ENCODE assay signal across 11 cellular contexts in genomic region chr6:57048577-57048976, GRCh38. TPM values are rescaled to one million over a fixed set of nuclear protein-coding genes. Genes with fewer than 3 reads are reported as not detected.
DNase-seq lines count a peak whose midpoint lies in the region; TF ChIP-seq lines count a peak whose summit lies in the region.
"Had no signal": no experiment of that assay in that cellular context is flagged by ENCODE, and none has a peak within 500 bp of the region (broad histone marks: within the 10 kb centered on the region; RNA-seq: fewer than 3 reads in every experiment).

No MANE protein-coding gene starts in this region.

- no peak for TF ChIP-seq CTCF in MCF 10A (IDR thresholded peaks at IDR 0.05; ENCODE audit: unreplicated experiment)
- no peak for TF ChIP-seq CTCF in breast epithelium (IDR thresholded peaks at IDR 0.05)
- TF ChIP-seq CTCF in type B pancreatic cell (conservative IDR thresholded peaks at IDR 0.05), result no peak

- no peak overlapping the region for H3K4me3 ChIP-seq in breast epithelium

- H3K27me3 Mint-ChIP-seq in MCF 10A (ENCODE audit: insufficient read depth, unreplicated experiment) (peaks cover 5% of the 10 kb centered on the region), type B pancreatic cell (peaks cover 7% of the 10 kb centered on the region)

- no peaks in the 10 kb centered on the region for H3K36me3 ChIP-seq in breast epithelium

- H3K36me3 Mint-ChIP-seq in MCF 10A (ENCODE audit: insufficient read depth, unreplicated experiment) (peaks cover 54% of the 10 kb centered on the region), type B pancreatic cell (peaks cover 30% of the 10 kb centered on the region)

- peak; percentile 5 for DNase-seq in MCF 10A (ENCODE audit: unreplicated experiment)
- no peak for DNase-seq in breast epithelium (ENCODE audit: low spot score in 2 of 2)
- peak; percentile 10 for DNase-seq in RPMI7951 (ENCODE audit: low read depth)
- peak; percentile 10 to 58 for DNase-seq in erythroblast (lab: John Stamatoyannopoulos, UW)
- DNase-seq in type B pancreatic cell (ENCODE audit: extremely low spot score, unreplicated experiment), result no peak
- no peak for DNase-seq in dermis blood vessel endothelial cell
- DNase-seq in activated CD8-positive, alpha-beta memory T cell treated with anti-CD3 and anti-CD28 coated beads for 24 hours, result no peak
- DNase-seq in activated gamma-delta T cell treated with Interleukin-2 at 50 U/mL for 16 hours, result no peak
- DNase-seq: COR-L47; effector CD4-positive, alpha-beta T cell; left cardiac atrium had no signal

- intact Hi-C loops in MCF 10A (cut with micrococcal nuclease) (no loop called here), breast epithelium (cut with DNase I; ENCODE audit: low total_unique reads) (no loop called here)

- CTCF ChIA-PET in MCF 10A (lab: Yijun Ruan, JAX), result no interaction called here

- H3K27ac Mint-ChIP-seq in MCF 10A (ENCODE audit: low read depth, unreplicated experiment) (peak overlapping the region; percentile 13), type B pancreatic cell (no peak overlapping the region)

- H3K9me3 ChIP-seq in breast epithelium, result no peaks in the 10 kb centered on the region

- no peaks in the 10 kb centered on the region for H3K9me3 Mint-ChIP-seq in MCF 10A (ENCODE audit: unreplicated experiment)
- H3K9me3 Mint-ChIP-seq in type B pancreatic cell, result no peaks in the 10 kb centered on the region

- BruUV-seq in MCF 10A (replicated peaks; lab: Mats Ljungman, UMichigan), result no TSS peak

- POLR2A ChIA-PET in MCF 10A (lab: Yijun Ruan, JAX), result no interaction called here

- H3K27me3 ChIP-seq in breast epithelium, result no peaks in the 10 kb centered on the region

- H3K27ac ChIP-seq in breast epithelium, result no peak overlapping the region

- H3K4me1 Mint-ChIP-seq in MCF 10A (ENCODE audit: insufficient read depth, unreplicated experiment) (peaks cover 20% of the 10 kb centered on the region), type B pancreatic cell (ENCODE audit: unreplicated experiment) (peaks cover 21% of the 10 kb centered on the region)

- TF ChIP-seq POLR2A in breast epithelium (IDR thresholded peaks at IDR 0.05) (no peak), erythroblast (IDR thresholded peaks at IDR 0.05; ENCODE audit: low read length) (no peak)

- H3K4me1 ChIP-seq in breast epithelium, result no peaks in the 10 kb centered on the region

- H3K4me3 Mint-ChIP-seq in MCF 10A (ENCODE audit: unreplicated experiment) (peak overlapping the region; percentile 63), type B pancreatic cell (peak overlapping the region; percentile 87)

RNA-seq across cellular contexts. Expression of gene KIAA1586, which starts 2.1 kb away (rescaled TPM):
- total RNA-seq in MCF 10A (2022) (15.3 and 15.5 TPM in 2 replicates), breast epithelium (10 to 100 TPM in 1 of 3 donors, 1 to 10 TPM in 2; 7.9 to 10.7 (median 8.8) TPM), type B pancreatic cell (ENCODE audit: low replicate concordance) (19.0 and 26.2 TPM in 2 replicates), dermis blood vessel endothelial cell (16.4 and 18.4 TPM in 2 replicates)
- total RNA-seq in RPMI7951 (2014; rRNA removed; shearing (Covaris generic)), result 22.8 and 27.6 TPM in 2 replicates

RNA-seq across cellular contexts. Expression of gene ZNF451, which starts 41.4 kb away (rescaled TPM):
- total RNA-seq in MCF 10A (2022) (63.0 and 65.7 TPM in 2 replicates), breast epithelium (10 to 100 TPM; 72.3 to 95.1 (median 77.7) TPM), type B pancreatic cell (ENCODE audit: low replicate concordance) (68.4 and 69.0 TPM in 2 replicates), dermis blood vessel endothelial cell (60.4 and 69.1 TPM in 2 replicates)
- 47.0 and 52.4 TPM in 2 replicates for total RNA-seq in RPMI7951 (2014; rRNA removed; shearing (Covaris generic))

Comparison
In these comparisons a context has a peak if more than half of its experiments do, and no peak if none do; other contexts are left out.
1. DNase-seq: peak in MCF 10A (single experiment), RPMI7951 (single experiment) and erythroblast (2 of 2); none in breast epithelium (0 of 2), type B pancreatic cell (single experiment), dermis blood vessel endothelial cell (single experiment), activated CD8-positive, alpha-beta memory T cell treated with anti-CD3 and anti-CD28 coated beads for 24 hours (single experiment) and activated gamma-delta T cell treated with Interleukin-2 at 50 U/mL for 16 hours (single experiment).